8 cellular contexts compared by ENCODE assay signal in genomic region chr17:68511671-68512246, GRCh38. TPM values are rescaled to one million over a fixed set of nuclear protein-coding genes. Genes with fewer than 3 reads are reported as not detected.
DNase-seq lines count a peak whose midpoint lies in the region; ATAC-seq, FAIRE-seq and TF ChIP-seq lines count a peak whose summit lies in the region.

No MANE protein-coding gene starts in this region.

- WGBS in IMR-90 (ENCODE audit: extremely low coverage in 2 of 2, insufficient read length in 1 of 2), 2 experiments, result 2% methylated on average over 21 of the region's 49 CpGs; no CpG with 5 or more reads in 1 of the 2 experiments
- 1% methylated on average over 28 to 49 of the region's 49 CpGs for WGBS in heart left ventricle, 4 donors

- dilution Hi-C loops in IMR-90 (cut with HindIII; ENCODE audit: low sequenced_read_pairs, unreplicated experiment), result no loop called here

- H2BK120ac ChIP-seq in IMR-90 (ENCODE audit: low read depth, low read length), result peak overlapping the region; percentile 57; the same call in 1 of the 2 replicates

- peaks cover 1 to 16% of the 10 kb centered on the region in 2 experiments; a peak in 3 of 4 replicates for H3K79me1 ChIP-seq in IMR-90 (ENCODE audit: low read depth in 1 of 2, low read length in 2 of 2)

- peaks cover 26% of the 10 kb centered on the region for H4K20me1 ChIP-seq in IMR-90 (ENCODE audit: insufficient read depth, low read length)

- H3K23ac ChIP-seq in IMR-90 (ENCODE audit: low read depth, low read length), result peak overlapping the region; percentile 92

- CTCF ChIA-PET in IMR-90 (lab: Yijun Ruan, JAX), result interaction anchor here (0.6 kb wide), 1 partner anchor 62 kb away, joined by 7 read pairs; no protein-coding TSS in a partner anchor

- no TSS peak for BruUV-seq in IMR-90 (replicated peaks; lab: Mats Ljungman, UMichigan)

- H3K27me3 ChIP-seq in IMR-90 (ENCODE audit: control insufficient read depth, insufficient read depth, low read length), result no peaks in the 10 kb centered on the region
- H3K27me3 ChIP-seq in adipocyte (replicated peaks; ENCODE audit: control insufficient read depth, insufficient read depth, low read length), result no peaks in the 10 kb centered on the region
- H3K27me3 ChIP-seq in heart left ventricle, result no peaks in the 10 kb centered on the region

- H3K18ac ChIP-seq in IMR-90 (ENCODE audit: low read depth, low read length), result peak overlapping the region; percentile 59

- H3K14ac ChIP-seq in IMR-90 (replicated peaks; ENCODE audit: low read depth, low read length), result peak overlapping the region; percentile 76

- no peak; the same call in 1 of the 2 replicates for TF ChIP-seq POLR2A in IMR-90 (IDR thresholded peaks at IDR 0.05; ENCODE audit: low read depth, low read length)
- peak in 1 of 2 donors; percentile 76 for TF ChIP-seq POLR2A in heart left ventricle (IDR thresholded peaks at IDR 0.05)

- H3K27ac ChIP-seq in IMR-90 (ENCODE audit: insufficient read depth, low read length), result peak overlapping the region; percentile 95
- peak overlapping the region; percentile 96 to 100 (median 98) for H3K27ac ChIP-seq in heart left ventricle

- peak; percentile 43 for ATAC-seq in GM21529 (IDR thresholded peaks at IDR 0.05; ENCODE audit: unreplicated experiment)
- peak; percentile 69 for ATAC-seq in IMR-90 (ENCODE audit: low read depth)
- peak; percentile 74 to 88 (median 86) for ATAC-seq in heart left ventricle

- peak overlapping the region; percentile 98 for H2AK9ac ChIP-seq in IMR-90 (replicated peaks; ENCODE audit: low read depth, low read length, poor library complexity)

- POLR2A ChIA-PET in IMR-90 (lab: Charles Lee; ENCODE audit: unreplicated experiment), result no interaction called here

- H3K36me3 ChIP-seq in IMR-90 (ENCODE audit: control insufficient read depth, insufficient read depth, low read length) (peaks cover 2% of the 10 kb centered on the region; the same call in 1 of the 2 replicates), adipocyte (ENCODE audit: control insufficient read depth, insufficient read depth, low read length, severe bottlenecking) (peaks cover 17% of the 10 kb centered on the region), heart left ventricle (peaks cover 0 to 21% (median 17%) of the 10 kb centered on the region in 9 donors)

- H3K4me1 ChIP-seq in IMR-90 (ENCODE audit: control insufficient read depth, insufficient read depth, low read length) (peaks cover 1% of the 10 kb centered on the region; the same call in 1 of the 2 replicates), adipocyte (ENCODE audit: control insufficient read depth, insufficient read depth, low read length) (peaks cover 62% of the 10 kb centered on the region), heart left ventricle (peaks cover 0 to 70% (median 35%) of the 10 kb centered on the region in 12 donors)

- peak overlapping the region; percentile 73 to 89 for H4K8ac ChIP-seq in IMR-90 (ENCODE audit: low read depth in 2 of 2, low read length in 2 of 2)

- H2BK5ac ChIP-seq in IMR-90 (ENCODE audit: low read depth, low read length, poor library complexity, severe bottlenecking), result peak overlapping the region; percentile 78

- TF ChIP-seq RAD21 in IMR-90 (IDR thresholded peaks at IDR 0.05; ENCODE audit: low read length), result no peak

- H2AK5ac ChIP-seq in IMR-90 (ENCODE audit: low read depth, low read length), result peak overlapping the region; percentile 78

- H3K4ac ChIP-seq in IMR-90 (ENCODE audit: low read depth, low read length), result peak overlapping the region; percentile 88

- H3K4me3 ChIP-seq in IMR-90 (ENCODE audit: insufficient read depth, low read depth, low read length) (peak overlapping the region; percentile 77), adipocyte (ENCODE audit: low read length) (peak overlapping the region; percentile 98), heart left ventricle (peak overlapping the region; percentile 60 to 94 (median 76))

- peak overlapping the region; percentile 85 for H3K4me2 ChIP-seq in IMR-90 (ENCODE audit: low read depth, low read length)

- intact Hi-C loops in IMR-90 (cut with micrococcal nuclease) (loop anchor here (2.0 kb wide), 1 partner anchor 45 kb away; no protein-coding TSS in a partner anchor), heart left ventricle (cut with DNase I) (loop anchor here in 9 of 10 donors (1.0 to 5.0 kb wide), 7 partner anchors 37 to 264 kb away; partner anchors contain the start of gene AMZ2 (in 1 of the 9)), posterior cingulate gyrus (cut with DNase I) (loop anchor here (5.0 to 10.0 kb wide), 2 partner anchors 54 to 723 kb away; partner anchors contain the start of gene WIPI1)

- H3K9ac ChIP-seq in IMR-90 (ENCODE audit: low read depth, low read length) (peak overlapping the region; percentile 85), adipocyte (ENCODE audit: low read length) (peak overlapping the region; percentile 99)

- peak overlapping the region; percentile 47 for H3K56ac ChIP-seq in IMR-90 (ENCODE audit: extremely low read depth, insufficient read depth, low read length)

- peaks cover 2% of the 10 kb centered on the region; the same call in 1 of the 2 replicates for H3K9me1 ChIP-seq in IMR-90 (ENCODE audit: insufficient read depth, low read length)

- TF ChIP-seq CTCF in IMR-90 (conservative IDR thresholded peaks at IDR 0.05; ENCODE audit: low read depth, low read length) (0 out of 2 replicates have a peak, but pooled peaks have one; percentile 22), heart left ventricle (IDR thresholded peaks at IDR 0.05) (peak in 3 of 12 donors; percentile 16 to 35 (median 34))

- DNase-seq in ELF-1 (ENCODE audit: low read depth, low spot score) (peak; percentile 87), IMR-90 (peak; percentile 65), SHP77 (lab: John Stamatoyannopoulos, UW) (peak; percentile 80 to 83), adipocyte (ENCODE audit: low read depth) (peak; percentile 86), heart left ventricle (peak; percentile 87 to 92 (median 88)), posterior cingulate gyrus (peak; percentile 80 to 98 (median 85)), urothelium cell line (ENCODE audit: low spot score) (peak; percentile 85)

- peak overlapping the region; percentile 74 for H2BK20ac ChIP-seq in IMR-90 (ENCODE audit: low read depth, low read length)

- FAIRE-seq in urothelium cell line (lab: Jason Lieb, UNC), result no peak

- H4K91ac ChIP-seq in IMR-90 (ENCODE audit: insufficient read depth, low read depth, low read length), result peak overlapping the region; percentile 81; the same call in 1 of the 2 replicates

- in situ Hi-C loops in IMR-90 (cut with MboI; ENCODE audit: low sequenced_read_pairs), result no loop called here

- H4K5ac ChIP-seq in IMR-90 (ENCODE audit: low read depth, low read length), result peak overlapping the region; percentile 22

- H2BK15ac ChIP-seq in IMR-90 (ENCODE audit: low read depth, low read length), result peak overlapping the region; percentile 79; the same call in 1 of the 3 replicates

- H3K9me3 ChIP-seq in IMR-90 (ENCODE audit: control insufficient read depth, insufficient read depth, low read length) (no peaks in the 10 kb centered on the region), adipocyte (ENCODE audit: control insufficient read depth, low read length) (no peaks in the 10 kb centered on the region), heart left ventricle (no peaks in the 10 kb centered on the region)

- H2AFZ ChIP-seq in IMR-90 (replicated peaks; ENCODE audit: low read length, poor library complexity), result peak overlapping the region; percentile 99

TF ChIP-seq in IMR-90, 13 proteins besides CTCF, POLR2A, EP300 and RAD21:
- TF ChIP-seq RFX5 (IDR thresholded peaks at IDR 0.05; ENCODE audit: low read depth, low read length) (no peak), MAFK (IDR thresholded peaks at IDR 0.05; ENCODE audit: low read depth, low read length) (no peak), MXI1 (IDR thresholded peaks at IDR 0.05; ENCODE audit: borderline replicate concordance, low read depth, low read length) (0 out of 2 replicates have a peak, but pooled peaks have one; percentile 53), SMC3 (IDR thresholded peaks at IDR 0.05; ENCODE audit: low read depth, low read length) (no peak), USF2 (IDR thresholded peaks at IDR 0.05; ENCODE audit: low read depth, low read length) (peak; percentile 86)

RNA-seq across cellular contexts. Expression of gene PRKAR1A, which starts 0.5 kb away (rescaled TPM):
- total RNA-seq in IMR-90 (2012; rRNA removed), result 256 and 278 TPM in 2 replicates
- 138 and 145 TPM in 2 replicates for polyA plus RNA-seq in IMR-90 (2012; rRNA removed)
- polyA plus RNA-seq in IMR-90 (2012; cell fraction: cytosol; rRNA removed), result 52.4 and 128 TPM in 2 replicates
- polyA plus RNA-seq in IMR-90 (2012; cell fraction: nucleus; rRNA removed; ENCODE audit: low replicate concordance), result 58.9 and 125 TPM in 2 replicates
- total RNA-seq in heart left ventricle, result 1,000 to 10,000 TPM in 3 of 9 donors, 100 to 1,000 TPM in 6; 435 to 1,392 (median 837) TPM
- 100 to 1,000 TPM; 192 to 904 TPM for polyA plus RNA-seq in heart left ventricle

RNA-seq across cellular contexts. Expression of gene WIPI1, which starts 54.5 kb away (rescaled TPM):
- 74.2 and 129 TPM in 2 replicates for total RNA-seq in IMR-90 (2012; rRNA removed)
- 69.4 and 78.6 TPM in 2 replicates for polyA plus RNA-seq in IMR-90 (2012; rRNA removed)
- 45.3 and 55.4 TPM in 2 replicates for polyA plus RNA-seq in IMR-90 (2012; cell fraction: cytosol; rRNA removed)
- polyA plus RNA-seq in IMR-90 (2012; cell fraction: nucleus; rRNA removed; ENCODE audit: low replicate concordance), result 42.7 and 88.2 TPM in 2 replicates
- 100 to 1,000 TPM in 5 of 9 donors, 10 to 100 TPM in 4; 68.6 to 145 (median 103) TPM for total RNA-seq in heart left ventricle
- 100 to 1,000 TPM in 1 of 2 donors, 10 to 100 TPM in 1; 57.1 to 128 TPM for polyA plus RNA-seq in heart left ventricle

Comparison
In these comparisons a context has a peak if more than half of its experiments do, and no peak if none do; other contexts are left out.
1. Peak in every context shown above with its lines: DNase-seq, ATAC-seq, H3K4me3 ChIP-seq and H3K27ac ChIP-seq.